32 cellular contexts compared by ENCODE assay signal in genomic region chr3:191255156-191255555, GRCh38. TPM values are rescaled to one million over a fixed set of nuclear protein-coding genes. Genes with fewer than 3 reads are reported as not detected.
DNase-seq lines count a peak whose midpoint lies in the region; ATAC-seq, FAIRE-seq and TF ChIP-seq lines count a peak whose summit lies in the region.
"Had no signal": no experiment of that assay in that cellular context is flagged by ENCODE, and none has a peak within 500 bp of the region (broad histone marks: within the 10 kb centered on the region; RNA-seq: fewer than 3 reads in every experiment).

No MANE protein-coding gene starts in this region.

- H4K20me1 ChIP-seq in OCI-LY7 (ENCODE audit: insufficient read depth, low read length) = no peaks in the 10 kb centered on the region

- no peaks in the 10 kb centered on the region for H3K27me3 Mint-ChIP-seq in stimulated activated memory B cell treated with anti-CD40 and anti-IgM and Interleukin-4, amounts not matched to agents 10 μg/mL and 1 μg/mL and 100 μg/mL, for 72 hours
- H3K27me3 Mint-ChIP-seq in progenitor cell of endocrine pancreas = no peaks in the 10 kb centered on the region
- no peaks in the 10 kb centered on the region for H3K27me3 Mint-ChIP-seq in activated T-helper 1 cell treated with anti-CD3 and anti-CD28 coated beads, Interleukin-12 subunit alpha, Interleukin-12 subunit beta, Interleukin-2, Interleukin-4 antibody, amounts not matched to agents 30 ng/mL and 10 ng/mL and 1 ng/mL, durations not matched to agents 14 hours and 24 hours and 36 hours (ENCODE audit: insufficient read depth)
- H3K27me3 Mint-ChIP-seq: activated CD4-positive, alpha-beta T cell treated with anti-CD3 and anti-CD28 coated beads for 36 hours; activated naive CD8-positive, alpha-beta T cell treated with anti-CD3 and anti-CD28 coated beads for 36 hours; naive thymus-derived CD4-positive, alpha-beta T cell had no signal

- no TSS peak for BruUV-seq in OCI-LY7 (replicated peaks; lab: Mats Ljungman, UMichigan)

- H3K9me2 ChIP-seq in OCI-LY7 (ENCODE audit: insufficient read depth, low read length) = no peaks in the 10 kb centered on the region

- H3K4me3 ChIP-seq in OCI-LY7 (ENCODE audit: low read depth, low read length, poor library complexity, severe bottlenecking) (no peak overlapping the region), fibroblast of villous mesenchyme (ENCODE audit: low read depth, low read length) (no peak overlapping the region)
- H3K4me3 ChIP-seq: cardiac muscle cell, MG63 had no signal

- H3K27ac ChIP-seq in OCI-LY7 (ENCODE audit: low read depth, low read length, poor library complexity, severe bottlenecking) = peak overlapping the region; percentile 13
- H3K27ac ChIP-seq: cardiac muscle cell had no signal

- peak overlapping the region; percentile 7; the same call in 1 of the 2 replicates for H2AFZ ChIP-seq in OCI-LY7 (ENCODE audit: low read length)

- H3K27ac Mint-ChIP-seq in stimulated activated memory B cell treated with anti-CD40 and anti-IgM and Interleukin-4, amounts not matched to agents 10 μg/mL and 1 μg/mL and 100 μg/mL, for 72 hours = peak overlapping the region; percentile 96
- H3K27ac Mint-ChIP-seq in progenitor cell of endocrine pancreas = no peak overlapping the region
- no peak overlapping the region for H3K27ac Mint-ChIP-seq in activated T-helper 1 cell treated with anti-CD3 and anti-CD28 coated beads, Interleukin-12 subunit alpha, Interleukin-12 subunit beta, Interleukin-2, Interleukin-4 antibody, amounts not matched to agents 30 ng/mL and 10 ng/mL and 1 ng/mL, durations not matched to agents 14 hours and 24 hours and 36 hours
- H3K27ac Mint-ChIP-seq: activated CD4-positive, alpha-beta T cell treated with anti-CD3 and anti-CD28 coated beads for 36 hours; activated CD8-positive, alpha-beta T cell treated with anti-CD3 and anti-CD28 coated beads, Interleukin-2, amount 10 ng/mL, durations not matched to agents 7 days and 5 days; activated naive CD8-positive, alpha-beta T cell treated with anti-CD3 and anti-CD28 coated beads for 36 hours; CD14-positive monocyte; naive thymus-derived CD4-positive, alpha-beta T cell had no signal

- no peaks in the 10 kb centered on the region for H3K79me2 ChIP-seq in OCI-LY7 (ENCODE audit: insufficient read depth, low read depth, low read length)

- H3K36me3 ChIP-seq in OCI-LY7 (ENCODE audit: insufficient read depth, low read length) = no peaks in the 10 kb centered on the region; the same call in 1 of the 2 replicates
- H3K36me3 ChIP-seq: cardiac muscle cell, MG63 had no signal

- H3K4me2 ChIP-seq in OCI-LY7 (ENCODE audit: low read length) = peak overlapping the region; percentile 66

- CTCF ChIA-PET in OCI-LY7 (lab: Charles Lee; ENCODE audit: unreplicated experiment) = no interaction called here

- peaks cover 69% of the 10 kb centered on the region for H3K4me1 Mint-ChIP-seq in stimulated activated memory B cell treated with anti-CD40 and anti-IgM and Interleukin-4, amounts not matched to agents 10 μg/mL and 1 μg/mL and 100 μg/mL, for 72 hours
- no peaks in the 10 kb centered on the region for H3K4me1 Mint-ChIP-seq in progenitor cell of endocrine pancreas (ENCODE audit: low read depth)
- H3K4me1 Mint-ChIP-seq in activated T-helper 1 cell treated with anti-CD3 and anti-CD28 coated beads, Interleukin-12 subunit alpha, Interleukin-12 subunit beta, Interleukin-2, Interleukin-4 antibody, amounts not matched to agents 30 ng/mL and 10 ng/mL and 1 ng/mL, durations not matched to agents 14 hours and 24 hours and 36 hours (ENCODE audit: low read depth) = no peaks in the 10 kb centered on the region
- H3K4me1 Mint-ChIP-seq: activated CD4-positive, alpha-beta T cell treated with anti-CD3 and anti-CD28 coated beads for 36 hours; activated naive CD8-positive, alpha-beta T cell treated with anti-CD3 and anti-CD28 coated beads for 36 hours; naive thymus-derived CD4-positive, alpha-beta T cell had no signal

- no peaks in the 10 kb centered on the region; the same call in 1 of the 2 replicates for H3K9me3 ChIP-seq in OCI-LY7 (ENCODE audit: low read length)
- H3K9me3 ChIP-seq: MG63 had no signal

- DNase-seq in GM18507 (ENCODE audit: extremely low spot score, insufficient read length, low read depth) = no peak
- DNase-seq in OCI-LY7 (ENCODE audit: low spot score) = no peak
- DNase-seq in fibroblast of villous mesenchyme (ENCODE audit: low read depth) = peak; percentile 72
- no peak for DNase-seq in hippocampal formation (lab: John Stamatoyannopoulos, UW)
- DNase-seq in progenitor cell of endocrine pancreas (ENCODE audit: low spot score, unreplicated experiment) = no peak
- DNase-seq in activated T-helper 1 cell treated with anti-CD3 and anti-CD28 coated beads, Interleukin-12 subunit alpha, Interleukin-12 subunit beta, Interleukin-2, Interleukin-4 antibody, amounts not matched to agents 30 ng/mL and 10 ng/mL and 1 ng/mL, durations not matched to agents 14 hours and 24 hours and 36 hours (ENCODE audit: low spot score) = no peak
- DNase-seq: activated CD4-positive, alpha-beta T cell treated with anti-CD3 and anti-CD28 coated beads for 36 hours; activated CD8-positive, alpha-beta T cell treated with anti-CD3 and anti-CD28 coated beads, Interleukin-2, amount 10 ng/mL, durations not matched to agents 7 days and 5 days; activated gamma-delta T cell; activated naive CD8-positive, alpha-beta T cell treated with anti-CD3 and anti-CD28 coated beads for 36 hours; activated T-cell treated with anti-CD3 and anti-CD28 coated beads for 4 hours; aorta; DMS79 treated with DMSO at 0.1 percent for 48 hours; effector CD8-positive, alpha-beta T cell; GOT3; KBM-7; left ventricle myocardium superior; MG63; naive thymus-derived CD4-positive, alpha-beta T cell; NCI-H1105; NCI-H187; NCI-H2171; NCI-H510A; occipital lobe; Right ventricle myocardium superior; stimulated activated CD4-positive, alpha-beta T cell treated with anti-CD3 and anti-CD28 coated beads, Interleukin-4, amount 100 ng/mL, for 24 hours; trophoblast cell had no signal

- H3K4me3 Mint-ChIP-seq in stimulated activated memory B cell treated with anti-CD40 and anti-IgM and Interleukin-4, amounts not matched to agents 10 μg/mL and 1 μg/mL and 100 μg/mL, for 72 hours = no peak overlapping the region
- no peak overlapping the region for H3K4me3 Mint-ChIP-seq in progenitor cell of endocrine pancreas (ENCODE audit: low read depth)
- no peak overlapping the region for H3K4me3 Mint-ChIP-seq in activated T-helper 1 cell treated with anti-CD3 and anti-CD28 coated beads, Interleukin-12 subunit alpha, Interleukin-12 subunit beta, Interleukin-2, Interleukin-4 antibody, amounts not matched to agents 30 ng/mL and 10 ng/mL and 1 ng/mL, durations not matched to agents 14 hours and 24 hours and 36 hours
- H3K4me3 Mint-ChIP-seq: activated CD4-positive, alpha-beta T cell treated with anti-CD3 and anti-CD28 coated beads for 36 hours; activated CD8-positive, alpha-beta T cell treated with anti-CD3 and anti-CD28 coated beads, Interleukin-2, amount 10 ng/mL, durations not matched to agents 7 days and 5 days; activated naive CD8-positive, alpha-beta T cell treated with anti-CD3 and anti-CD28 coated beads for 36 hours; CD14-positive monocyte; naive thymus-derived CD4-positive, alpha-beta T cell had no signal

- H3K4me1 ChIP-seq in OCI-LY7 (ENCODE audit: insufficient read depth, low read length, poor library complexity, severe bottlenecking) = peaks cover 77% of the 10 kb centered on the region

- no peaks in the 10 kb centered on the region for H3K9me3 Mint-ChIP-seq in stimulated activated memory B cell treated with anti-CD40 and anti-IgM and Interleukin-4, amounts not matched to agents 10 μg/mL and 1 μg/mL and 100 μg/mL, for 72 hours
- no peaks in the 10 kb centered on the region for H3K9me3 Mint-ChIP-seq in progenitor cell of endocrine pancreas (ENCODE audit: low read depth)
- no peaks in the 10 kb centered on the region for H3K9me3 Mint-ChIP-seq in activated T-helper 1 cell treated with anti-CD3 and anti-CD28 coated beads, Interleukin-12 subunit alpha, Interleukin-12 subunit beta, Interleukin-2, Interleukin-4 antibody, amounts not matched to agents 30 ng/mL and 10 ng/mL and 1 ng/mL, durations not matched to agents 14 hours and 24 hours and 36 hours
- H3K9me3 Mint-ChIP-seq: activated naive CD8-positive, alpha-beta T cell treated with anti-CD3 and anti-CD28 coated beads for 36 hours; CD14-positive monocyte; naive thymus-derived CD4-positive, alpha-beta T cell had no signal

- POLR2A ChIA-PET in OCI-LY7 (lab: Charles Lee) = interaction anchor here (0.9 to 1.0 kb wide), 3 partner anchors 35 to 72 kb away, joined by 3 to 5 read pairs (median 3); no protein-coding TSS in a partner anchor

- H3K36me3 Mint-ChIP-seq in stimulated activated memory B cell treated with anti-CD40 and anti-IgM and Interleukin-4, amounts not matched to agents 10 μg/mL and 1 μg/mL and 100 μg/mL, for 72 hours = peaks cover 5% of the 10 kb centered on the region
- H3K36me3 Mint-ChIP-seq in progenitor cell of endocrine pancreas (ENCODE audit: insufficient read depth) = no peaks in the 10 kb centered on the region
- no peaks in the 10 kb centered on the region for H3K36me3 Mint-ChIP-seq in activated T-helper 1 cell treated with anti-CD3 and anti-CD28 coated beads, Interleukin-12 subunit alpha, Interleukin-12 subunit beta, Interleukin-2, Interleukin-4 antibody, amounts not matched to agents 30 ng/mL and 10 ng/mL and 1 ng/mL, durations not matched to agents 14 hours and 24 hours and 36 hours (ENCODE audit: low read depth)
- H3K36me3 Mint-ChIP-seq: activated naive CD8-positive, alpha-beta T cell treated with anti-CD3 and anti-CD28 coated beads for 36 hours; CD14-positive monocyte; naive thymus-derived CD4-positive, alpha-beta T cell had no signal

- FAIRE-seq in GM18507 (lab: Jason Lieb, UNC) = peak; percentile 5
- FAIRE-seq: colon had no signal

- ATAC-seq in stimulated activated memory B cell treated with anti-CD40 and anti-IgM and Interleukin-4, amounts not matched to agents 10 μg/mL and 1 μg/mL and 100 μg/mL, for 72 hours = no peak
- ATAC-seq: activated CD4-positive, alpha-beta T cell treated with anti-CD3 and anti-CD28 coated beads for 36 hours; activated CD8-positive, alpha-beta T cell treated with anti-CD3 and anti-CD28 coated beads, Interleukin-2, amount 10 ng/mL, durations not matched to agents 7 days and 5 days; left ventricle myocardium superior; naive thymus-derived CD4-positive, alpha-beta T cell had no signal

- intact Hi-C loops in OCI-LY7 (cut with micrococcal nuclease; ENCODE audit: unreplicated experiment) = no loop called here
- intact Hi-C loops in activated T-helper 1 cell treated with anti-CD3 and anti-CD28 coated beads, Interleukin-12 subunit alpha, Interleukin-12 subunit beta, Interleukin-2, Interleukin-4 antibody, amounts not matched to agents 30 ng/mL and 10 ng/mL and 1 ng/mL, durations not matched to agents 14 hours and 24 hours and 36 hours (cut with micrococcal nuclease) = no loop called here

- TF ChIP-seq CTCF in OCI-LY7 (conservative IDR thresholded peaks at IDR 0.05; ENCODE audit: low read length) = no peak
- no peak for TF ChIP-seq CTCF in fibroblast of villous mesenchyme (IDR thresholded peaks at IDR 0.05; ENCODE audit: insufficient read depth, low read depth, low read length)
- TF ChIP-seq CTCF in progenitor cell of endocrine pancreas (IDR thresholded peaks at IDR 0.05; ENCODE audit: unreplicated experiment) = no peak

RNA-seq across cellular contexts. Expression of gene OSTN, which starts 56.1 kb away (rescaled TPM):
- not detected in 2 replicates for total RNA-seq in OCI-LY7 (2014; rRNA removed; shearing (Covaris generic))
- total RNA-seq in OCI-LY7 (2022) = not detected in 2 replicates
- total RNA-seq in fibroblast of villous mesenchyme = not detected in 2 replicates
- total RNA-seq in progenitor cell of endocrine pancreas = 0.11 and 0.14 TPM in 2 replicates
- total RNA-seq in activated T-helper 1 cell treated with anti-CD3 and anti-CD28 coated beads, Interleukin-12 subunit alpha, Interleukin-12 subunit beta, Interleukin-2, Interleukin-4 antibody, amounts not matched to agents 30 ng/mL and 10 ng/mL and 1 ng/mL, durations not matched to agents 14 hours and 24 hours and 36 hours = not detected in 2 replicates
- total RNA-seq: activated CD4-positive, alpha-beta T cell treated with anti-CD3 and anti-CD28 coated beads for 36 hours; activated CD8-positive, alpha-beta T cell treated with anti-CD3 and anti-CD28 coated beads, Interleukin-2, amount 10 ng/mL, durations not matched to agents 7 days and 5 days; activated naive CD8-positive, alpha-beta T cell treated with anti-CD3 and anti-CD28 coated beads for 36 hours; left ventricle myocardium superior; naive thymus-derived CD4-positive, alpha-beta T cell; Right ventricle myocardium superior; T-helper 2 cell treated with Interferon-gamma antibody and Interleukin-4, amounts not matched to agents 100 ng/mL and 5 ng/mL, for 36 hours had no signal
